In genomic region chr7:123643495-123644428, GRCh38 we compare ENCODE assay signal across 1 cellular context.
TF ChIP-seq lines count a peak whose summit lies in the region.

No MANE protein-coding gene starts in this region.

TF ChIP-seq in HEK293, 187 proteins besides CTCF, POLR2A, EP300 and RAD21 (continued from another document):
- TF ChIP-seq BCL11A (tag by site-specific recombination; IDR thresholded peaks at IDR 0.05; ENCODE audit: low read depth) (peak; percentile 53; the same call in 1 of the 2 replicates), ZNF692 (tag by site-specific recombination; IDR thresholded peaks at IDR 0.05) (peak; percentile 60; the same call in 1 of the 2 replicates), PATZ1 (tag by site-specific recombination; IDR thresholded peaks at IDR 0.05) (no peak), ZNF2 (tag by site-specific recombination; IDR thresholded peaks at IDR 0.05) (peak; percentile 56; the same call in 1 of the 2 replicates), ZNF473 (tag by site-specific recombination; IDR thresholded peaks at IDR 0.05) (no peak), ZBTB11 (tag by site-specific recombination; conservative IDR thresholded peaks at IDR 0.05; ENCODE audit: low read depth) (no peak), SCRT1 (tag by site-specific recombination; IDR thresholded peaks at IDR 0.05; ENCODE audit: borderline replicate concordance) (no peak), ZNF747 (tag by site-specific recombination; IDR thresholded peaks at IDR 0.05) (no peak), ZNF530 (tag by site-specific recombination; IDR thresholded peaks at IDR 0.05; ENCODE audit: low read depth) (no peak), ZBTB21 (tag by site-specific recombination; IDR thresholded peaks at IDR 0.05) (no peak; the same call in 1 of the 2 replicates), ZNF416 (tag by site-specific recombination; IDR thresholded peaks at IDR 0.05) (no peak), ZEB2 (tag by site-specific recombination; IDR thresholded peaks at IDR 0.05) (peak; percentile 84), ZBTB49 (tag by site-specific recombination; IDR thresholded peaks at IDR 0.05; ENCODE audit: low read depth) (no peak), ZNF19 (tag by site-specific recombination; IDR thresholded peaks at IDR 0.05; ENCODE audit: low read depth) (no peak), ZNF121 (tag by site-specific recombination; IDR thresholded peaks at IDR 0.05) (no peak), ZNF629 (tag by site-specific recombination; IDR thresholded peaks at IDR 0.05) (peak; percentile 71), ZNF221 (tag by site-specific recombination; IDR thresholded peaks at IDR 0.05; ENCODE audit: borderline replicate concordance) (no peak), SP3 (tag by site-specific recombination; IDR thresholded peaks at IDR 0.05) (peak; percentile 12; the same call in 1 of the 2 replicates), ZBTB10 (tag by site-specific recombination; IDR thresholded peaks at IDR 0.05) (no peak), OSR2 (tag by site-specific recombination; IDR thresholded peaks at IDR 0.05) (no peak), PRDM1 (tag by site-specific recombination; IDR thresholded peaks at IDR 0.05) (peak; percentile 49), ZNF449 (tag by site-specific recombination; IDR thresholded peaks at IDR 0.05) (peak; percentile 39; the same call in 1 of the 2 replicates), ZNF112 (tag by site-specific recombination; IDR thresholded peaks at IDR 0.05) (no peak), PRDM6 (tag by site-specific recombination; IDR thresholded peaks at IDR 0.05) (peak; percentile 93), ZNF843 (tag by site-specific recombination; IDR thresholded peaks at IDR 0.05) (peak; percentile 88), ZNF426 (tag by site-specific recombination; IDR thresholded peaks at IDR 0.05) (no peak), ZNF302 (tag by site-specific recombination; IDR thresholded peaks at IDR 0.05; ENCODE audit: low read depth) (no peak)
